ENCODE assay signal across 21 cellular contexts in the genomic region with DNA sequence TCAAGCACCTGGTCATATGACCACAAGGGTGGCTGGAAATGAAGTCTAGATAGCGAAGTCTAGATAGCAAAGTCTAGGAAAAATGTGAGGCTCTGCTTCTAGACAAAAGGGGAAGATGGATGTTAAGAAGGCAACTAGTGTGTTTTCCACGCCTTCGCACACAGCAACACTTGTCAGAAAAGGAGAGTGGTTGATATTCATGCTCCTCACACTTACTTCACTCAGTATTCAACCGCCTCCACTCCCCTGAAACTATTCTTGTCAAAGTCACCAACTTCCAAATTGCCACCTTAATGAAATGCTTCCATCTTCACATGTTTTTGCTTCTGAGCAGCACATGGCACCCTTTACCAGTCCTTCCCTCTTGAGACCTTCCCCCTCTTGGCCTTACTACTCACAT. TPM values are rescaled to one million over a fixed set of nuclear protein-coding genes. Genes with fewer than 3 reads are reported as not detected.
DNase-seq lines count a peak whose midpoint lies in the region; ATAC-seq, FAIRE-seq and TF ChIP-seq lines count a peak whose summit lies in the region.
"Had no signal": no experiment of that assay in that cellular context is flagged by ENCODE, and none has a peak within 500 bp of the region (broad histone marks: within the 10 kb centered on the region; RNA-seq: fewer than 3 reads in every experiment).

No MANE protein-coding gene starts in this region.

- intact Hi-C loops in HepG2 (cut with micrococcal nuclease; ENCODE audit: unreplicated experiment), result no loop called here
- intact Hi-C loops in right lobe of liver (cut with DNase I), result no loop called here

- no peak for TF ChIP-seq RAD21 in HepG2 (CRISPR knock-in tag; IDR thresholded peaks at IDR 0.05)

- no peak overlapping the region for H3K9ac ChIP-seq in HepG2 (ENCODE audit: insufficient read depth, low read depth, low read length)
- H3K9ac ChIP-seq: BLaER1 treated with 17β-estradiol and CSF1 and Interleukin-3, amounts not matched to agents 10 nM and 100 nM had no signal

- no peaks in the 10 kb centered on the region for H3K4me1 ChIP-seq in HepG2 (ENCODE audit: insufficient read depth, low read length)
- H3K4me1 ChIP-seq in right lobe of liver, result no peaks in the 10 kb centered on the region
- H3K4me1 ChIP-seq in hepatocyte (ENCODE audit: insufficient read depth), result no peaks in the 10 kb centered on the region
- H3K4me1 ChIP-seq: BLaER1 treated with 17β-estradiol and CSF1 and Interleukin-3, amounts not matched to agents 10 nM and 100 nM had no signal

- H3K27me3 ChIP-seq in HepG2 (ENCODE audit: control insufficient read depth in 1 of 2, insufficient read depth in 2 of 2, low read length in 2 of 2), result no peaks in the 10 kb centered on the region; a peak in 1 of 5 replicates
- no peaks in the 10 kb centered on the region for H3K27me3 ChIP-seq in right lobe of liver
- H3K27me3 ChIP-seq in hepatocyte, result no peaks in the 10 kb centered on the region
- H3K27me3 ChIP-seq: BLaER1 treated with 17β-estradiol and CSF1 and Interleukin-3, amounts not matched to agents 10 nM and 100 nM had no signal

- POLR2A ChIA-PET in HepG2 (lab: Yijun Ruan, JAX), result no interaction called here

- DNase-seq in HepG2 (ENCODE audit: low spot score) (no peak), right lobe of liver (no peak), inferior parietal cortex (ENCODE audit: extremely low spot score) (peak; percentile 37), superior temporal gyrus (ENCODE audit: extremely low spot score) (peak; percentile 47), RCC 7860 (ENCODE audit: low spot score) (no peak), hepatocyte (ENCODE audit: low spot score) (no peak)
- DNase-seq: AML-193; Caco-2; Calu3; CD4-positive, alpha-beta T cell; CD8-positive, alpha-beta T cell; DMS79 treated with DMSO at 0.1 percent for 48 hours; GF-D8 had no signal

- H3K4me2 ChIP-seq in HepG2 (ENCODE audit: low read depth, low read length), result no peak overlapping the region
- H3K4me2 ChIP-seq in hepatocyte, result no peak overlapping the region
- H3K4me2 ChIP-seq: A549; BLaER1 treated with 17β-estradiol and CSF1 and Interleukin-3, amounts not matched to agents 10 nM and 100 nM had no signal

- H3K27ac ChIP-seq in HepG2 (ENCODE audit: extremely low read length, insufficient read depth, low read length) (no peak overlapping the region), right lobe of liver (no peak overlapping the region), hepatocyte (no peak overlapping the region)
- H3K27ac ChIP-seq: 22Rv1; BLaER1 treated with 17β-estradiol and CSF1 and Interleukin-3, amounts not matched to agents 10 nM and 100 nM; C4-2B had no signal

- no peaks in the 10 kb centered on the region for H3K9me2 ChIP-seq in hepatocyte (replicated peaks; ENCODE audit: insufficient read depth)

- CTCF ChIA-PET in HepG2 (lab: Yijun Ruan, JAX; ENCODE audit: low intra/inter-chr PET ratio, low total read pairs), result no interaction called here

- BruUV-seq in HepG2 (replicated peaks; lab: Mats Ljungman, UMichigan), result no TSS peak

- in situ Hi-C loops in HepG2 (cut with HindIII; ENCODE audit: extremely low pct_ligation_motif_present, low pct_unique_long_range_greater_than_20kb), result no loop called here

- TF ChIP-seq EP300 in HepG2 (IDR thresholded peaks at IDR 0.05; ENCODE audit: low read depth in 2 of 2, low read length in 2 of 2), result no peak
- TF ChIP-seq EP300 in HepG2 (CRISPR knock-in tag; IDR thresholded peaks at IDR 0.05; ENCODE audit: borderline replicate concordance), result no peak

- H2AFZ ChIP-seq in HepG2 (ENCODE audit: low read length) (no peak overlapping the region), hepatocyte (no peak overlapping the region)

- ATAC-seq in HepG2 (no peak), right lobe of liver (no peak)
- ATAC-seq: A549; CD8-positive, alpha-beta T cell had no signal

- FAIRE-seq in HepG2 (lab: Jason Lieb, UNC) (no peak), RCC 7860 (lab: Jason Lieb, UNC) (no peak)
- FAIRE-seq: A549, D721Med, G401.6, GM12891, GM19239 had no signal

- no peak for TF ChIP-seq POLR2A in HepG2 (IDR thresholded peaks at IDR 0.05; ENCODE audit: insufficient read depth in 1 of 2, low read depth in 2 of 2, low read length in 2 of 2)
- no peak for TF ChIP-seq POLR2A in right lobe of liver (IDR thresholded peaks at IDR 0.05)

- H3K4me3 ChIP-seq in HepG2 (replicated peaks in 1 of 3; ENCODE audit: insufficient read depth in 1 of 3, low read depth in 2 of 3, low read length in 3 of 3) (no peak overlapping the region), right lobe of liver (no peak overlapping the region), hepatocyte (no peak overlapping the region)
- H3K4me3 ChIP-seq: A549; BLaER1 treated with 17β-estradiol and CSF1 and Interleukin-3, amounts not matched to agents 10 nM and 100 nM had no signal

- H3K79me2 ChIP-seq in HepG2 (ENCODE audit: insufficient read depth, low read length), result no peaks in the 10 kb centered on the region
- no peaks in the 10 kb centered on the region for H3K79me2 ChIP-seq in hepatocyte

- H3K9me3 ChIP-seq in HepG2 (ENCODE audit: low read length) (peaks cover 3% of the 10 kb centered on the region), right lobe of liver (peaks cover 0 to 5% (median 0%) of the 10 kb centered on the region in 4 donors), hepatocyte (ENCODE audit: low read depth) (no peaks in the 10 kb centered on the region)
- H3K9me3 ChIP-seq: A549 had no signal

- H3K36me3 ChIP-seq in HepG2 (replicated peaks in 1 of 2; ENCODE audit: control insufficient read depth in 1 of 2, insufficient read depth in 2 of 2, low read length in 2 of 2) (no peaks in the 10 kb centered on the region), right lobe of liver (no peaks in the 10 kb centered on the region), hepatocyte (replicated peaks; ENCODE audit: insufficient read depth, low read depth) (no peaks in the 10 kb centered on the region)
- H3K36me3 ChIP-seq: BLaER1 treated with 17β-estradiol and CSF1 and Interleukin-3, amounts not matched to agents 10 nM and 100 nM had no signal

- TF ChIP-seq CTCF in HepG2 (CRISPR knock-in tag; IDR thresholded peaks at IDR 0.05) (no peak), right lobe of liver (IDR thresholded peaks at IDR 0.05) (no peak), hepatocyte (IDR thresholded peaks at IDR 0.05; ENCODE audit: poor library complexity) (no peak)

- WGBS in HepG2 (ENCODE audit: low lambda C conversion rate), result 36% methylated on average over 4 of the region's 4 CpGs
- 92% methylated on average over 4 of the region's 4 CpGs for WGBS in right lobe of liver (ENCODE audit: insufficient coverage, low coverage, low lambda C conversion rate, missing lambda C conversion rate)
- WGBS in hepatocyte (ENCODE audit: low lambda C conversion rate, missing lambda C conversion rate), result 98% methylated on average over 4 of the region's 4 CpGs

- H4K20me1 ChIP-seq in HepG2 (ENCODE audit: insufficient read depth, low read length), result no peaks in the 10 kb centered on the region
- H4K20me1 ChIP-seq in hepatocyte (ENCODE audit: insufficient read depth, poor library complexity, severe bottlenecking), result no peaks in the 10 kb centered on the region
- H4K20me1 ChIP-seq: BLaER1 treated with 17β-estradiol and CSF1 and Interleukin-3, amounts not matched to agents 10 nM and 100 nM had no signal

TF ChIP-seq in HepG2, 621 proteins besides CTCF, POLR2A, EP300 and RAD21:
- no peak for TF ChIP-seq ZNF878 (CRISPR knock-in tag; IDR thresholded peaks at IDR 0.05)
- TF ChIP-seq, protein P1, sequence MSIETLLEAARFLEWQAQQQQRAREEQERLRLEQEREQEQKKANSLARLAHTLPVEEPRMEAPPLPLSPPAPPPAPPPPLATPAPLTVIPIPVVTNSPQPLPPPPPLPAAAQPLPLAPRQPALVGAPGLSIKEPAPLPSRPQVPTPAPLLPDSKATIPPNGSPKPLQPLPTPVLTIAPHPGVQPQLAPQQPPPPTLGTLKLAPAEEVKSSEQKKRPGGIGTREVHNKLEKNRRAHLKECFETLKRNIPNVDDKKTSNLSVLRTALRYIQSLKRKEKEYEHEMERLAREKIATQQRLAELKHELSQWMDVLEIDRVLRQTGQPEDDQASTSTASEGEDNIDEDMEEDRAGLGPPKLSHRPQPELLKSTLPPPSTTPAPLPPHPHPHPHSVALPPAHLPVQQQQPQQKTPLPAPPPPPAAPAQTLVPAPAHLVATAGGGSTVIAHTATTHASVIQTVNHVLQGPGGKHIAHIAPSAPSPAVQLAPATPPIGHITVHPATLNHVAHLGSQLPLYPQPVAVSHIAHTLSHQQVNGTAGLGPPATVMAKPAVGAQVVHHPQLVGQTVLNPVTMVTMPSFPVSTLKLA (IDR thresholded peaks at IDR 0.05), result peak; percentile 11; the same call in 1 of the 2 replicates

RNA-seq across cellular contexts. Expression of gene DCLK2, which starts 27.7 kb away (rescaled TPM):
- total RNA-seq in HepG2 (2016; rRNA removed; fragmentation: Illumina TruSeq; extraction: Trizol) (not detected in 2 replicates), right lobe of liver (1 to 10 TPM in 2 of 6 experiments, under 1 TPM in 4; 0.35 to 1.8 (median 0.68) TPM), hepatocyte (2.2 and 2.8 TPM in 2 replicates)
- not detected in 2 replicates for total RNA-seq in HepG2 (2016; cell fraction: cytosol; rRNA removed; fragmentation: Illumina TruSeq; extraction: Trizol; ENCODE audit: low read depth)
- not detected in 2 replicates for total RNA-seq in HepG2 (2016; cell fraction: insoluble cytoplasmic fraction; rRNA removed; fragmentation: Illumina TruSeq; extraction: Trizol)
- not detected in 2 replicates for total RNA-seq in HepG2 (2016; cell fraction: membrane; rRNA removed; fragmentation: Illumina TruSeq; extraction: Trizol)
- not detected in 2 replicates for total RNA-seq in HepG2 (2016; cell fraction: nucleus; rRNA removed; fragmentation: Illumina TruSeq; extraction: Trizol)
- polyA plus RNA-seq in HepG2 (2011; rRNA removed) (not detected in 2 replicates), hepatocyte (1.5 and 2.7 TPM in 2 replicates)
- not detected in 2 replicates for polyA plus RNA-seq in HepG2 (2011; cell fraction: cytosol; rRNA removed)
- polyA plus RNA-seq in HepG2 (2011; cell fraction: nucleus; rRNA removed), result not detected in 2 replicates
- polyA plus RNA-seq in HepG2 (2012), result not detected in 2 replicates
- polyA plus RNA-seq in HepG2 (2016; cell fraction: cytosol; fragmentation: Illumina TruSeq; extraction: Trizol; ENCODE audit: low read depth), result 0.02 TPM in 1 of 2 replicates, not detected in the other
- not detected in 2 replicates for polyA plus RNA-seq in HepG2 (2016; cell fraction: insoluble cytoplasmic fraction; fragmentation: Illumina TruSeq; extraction: Trizol; ENCODE audit: low read depth)
- not detected in 2 replicates for polyA plus RNA-seq in HepG2 (2016; cell fraction: membrane; fragmentation: Illumina TruSeq; extraction: Trizol; ENCODE audit: low read depth)
- not detected in 2 replicates for polyA plus RNA-seq in HepG2 (2016; cell fraction: nucleus; fragmentation: Illumina TruSeq; extraction: Trizol; ENCODE audit: insufficient read depth, low read depth)
- polyA minus RNA-seq in HepG2 (2011; rRNA and poly(A)+ RNA removed; ENCODE audit: low replicate concordance), result 4.1 TPM in 1 of 2 replicates, not detected in the other
- polyA minus RNA-seq in HepG2 (2011; cell fraction: cytosol; rRNA and poly(A)+ RNA removed), result not detected in 2 replicates
- not detected in 2 replicates for polyA minus RNA-seq in HepG2 (2011; cell fraction: nucleus; rRNA and poly(A)+ RNA removed)
- total RNA-seq: CD4-positive, alpha-beta T cell had no signal

Comparison
In these comparisons a context has a peak if more than half of its experiments do, and no peak if none do; other contexts are left out.
1. DNase-seq: peak in inferior parietal cortex (single experiment) and superior temporal gyrus (single experiment); none in HepG2 (single experiment), right lobe of liver (0 of 3), RCC 7860 (single experiment) and hepatocyte (single experiment).